In the genomic region with DNA sequence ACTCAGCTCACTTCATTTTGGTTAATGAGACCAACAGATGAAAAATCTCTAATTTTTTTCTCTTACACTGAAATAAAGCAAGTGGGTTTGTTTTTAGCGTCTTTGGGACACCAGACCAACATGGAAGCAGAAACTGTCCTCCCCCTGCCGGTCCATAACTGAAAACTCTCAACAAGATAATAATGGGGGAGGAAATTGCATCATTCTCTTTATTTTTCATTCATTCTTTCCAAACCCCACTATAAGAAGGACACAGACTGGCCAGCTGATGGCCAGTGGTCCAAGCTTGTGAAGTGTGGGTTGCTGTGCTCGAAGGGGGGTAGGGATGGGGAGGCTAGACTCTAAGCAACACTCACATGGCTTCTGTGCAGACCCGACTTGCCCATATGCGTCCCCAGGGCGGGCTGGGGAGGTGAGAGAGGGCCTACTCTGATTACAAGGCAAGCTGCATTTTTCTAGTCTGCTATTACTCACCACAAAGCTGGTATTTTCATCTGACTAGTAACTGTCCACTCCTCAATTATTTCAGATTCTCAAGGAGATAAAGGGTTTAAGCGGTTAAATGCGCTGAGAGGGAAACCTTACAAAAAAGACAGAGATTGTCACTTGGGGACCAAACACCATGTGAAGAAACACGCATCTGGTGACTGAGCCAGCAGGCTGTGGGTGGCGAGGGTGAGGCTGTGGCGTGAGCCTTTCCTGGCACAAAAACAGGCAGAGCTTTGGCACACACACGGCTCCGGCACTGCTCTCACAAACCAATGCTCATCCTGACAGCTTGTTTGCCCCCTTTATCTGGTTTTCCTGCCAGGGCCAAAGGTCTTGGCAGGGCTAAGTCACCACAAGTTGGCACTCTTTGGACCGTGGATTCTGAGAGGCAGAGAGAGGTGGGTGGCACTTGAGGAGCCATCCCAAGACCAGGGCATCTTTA, we compare ENCODE assay signal across 15 cellular contexts. TPM values are rescaled to one million over a fixed set of nuclear protein-coding genes. Genes with fewer than 3 reads are reported as not detected.
DNase-seq lines count a peak whose midpoint lies in the region; TF ChIP-seq lines count a peak whose summit lies in the region.
"Had no signal": no experiment of that assay in that cellular context is flagged by ENCODE, and none has a peak within 500 bp of the region (broad histone marks: within the 10 kb centered on the region; RNA-seq: fewer than 3 reads in every experiment).

No MANE protein-coding gene starts in this region.

- DNase-seq in activated CD4-positive, alpha-beta memory T cell treated with anti-CD3 and anti-CD28 coated beads for 36 hours, result no peak
- DNase-seq in activated CD4-positive, alpha-beta memory T cell treated with anti-CD3 and anti-CD28 coated beads, Interleukin-2, amount 10 ng/mL, durations not matched to agents 7 days and 5 days, result no peak
- DNase-seq in anterior cingulate cortex (lab: John Stamatoyannopoulos, UW), result peak in 43 of 58 donors; percentile 6 to 64 (median 32)
- peak; percentile 56 for DNase-seq in medulla oblongata (ENCODE audit: extremely low spot score)
- DNase-seq in substantia nigra (lab: John Stamatoyannopoulos, UW), result peak in 23 of 49 donors; percentile 6 to 57 (median 21)
- no peak for DNase-seq in SIG-M5 treated with dmso at 0.1 percent for 504 hours (lab: John Stamatoyannopoulos, UW; ENCODE audit: unreplicated experiment)
- no peak for DNase-seq in activated CD4-positive, CD25-positive, alpha-beta regulatory T cell treated with anti-CD3 and anti-CD28 coated beads, Interleukin-2, amount 50 U/mL, for 72 hours
- no peak for DNase-seq in right atrium auricular region (ENCODE audit: low spot score)
- DNase-seq: activated CD4-positive, alpha-beta T cell treated with anti-CD3 and anti-CD28 coated beads, Interleukin-2, amount 10 ng/mL, durations not matched to agents 7 days and 5 days; activated gamma-delta T cell; central memory CD4-positive, alpha-beta T cell; left ventricle myocardium inferior; NCI-H1436 treated with DMSO at 0.1 percent for 48 hours; NCI-H524 treated with DMSO at 0.1 percent for 48 hours had no signal

- H3K9me3 Mint-ChIP-seq in activated CD4-positive, alpha-beta memory T cell treated with anti-CD3 and anti-CD28 coated beads for 36 hours, result no peaks in the 10 kb centered on the region
- no peaks in the 10 kb centered on the region for H3K9me3 Mint-ChIP-seq in activated CD4-positive, alpha-beta memory T cell treated with anti-CD3 and anti-CD28 coated beads, Interleukin-2, amount 10 ng/mL, durations not matched to agents 7 days and 5 days
- H3K9me3 Mint-ChIP-seq: activated CD4-positive, alpha-beta T cell treated with anti-CD3 and anti-CD28 coated beads, Interleukin-2, amount 10 ng/mL, durations not matched to agents 7 days and 5 days had no signal

- H3K36me3 Mint-ChIP-seq in activated CD4-positive, alpha-beta memory T cell treated with anti-CD3 and anti-CD28 coated beads for 36 hours, result peaks cover 57% of the 10 kb centered on the region
- peaks cover 83% of the 10 kb centered on the region for H3K36me3 Mint-ChIP-seq in activated CD4-positive, alpha-beta memory T cell treated with anti-CD3 and anti-CD28 coated beads, Interleukin-2, amount 10 ng/mL, durations not matched to agents 7 days and 5 days (ENCODE audit: low read depth)

- H3K4me3 ChIP-seq in right atrium auricular region, result no peak overlapping the region
- H3K4me3 ChIP-seq: hepatocyte, left ventricle myocardium inferior had no signal

- peaks cover 0 to 15% of the 10 kb centered on the region in 2 donors for H3K4me1 ChIP-seq in right atrium auricular region

- H3K27me3 Mint-ChIP-seq in activated CD4-positive, alpha-beta memory T cell treated with anti-CD3 and anti-CD28 coated beads for 36 hours, result no peaks in the 10 kb centered on the region
- no peaks in the 10 kb centered on the region for H3K27me3 Mint-ChIP-seq in activated CD4-positive, alpha-beta memory T cell treated with anti-CD3 and anti-CD28 coated beads, Interleukin-2, amount 10 ng/mL, durations not matched to agents 7 days and 5 days
- H3K27me3 Mint-ChIP-seq: activated CD4-positive, alpha-beta T cell treated with anti-CD3 and anti-CD28 coated beads, Interleukin-2, amount 10 ng/mL, durations not matched to agents 7 days and 5 days had no signal

- H3K27ac Mint-ChIP-seq in activated CD4-positive, alpha-beta memory T cell treated with anti-CD3 and anti-CD28 coated beads for 36 hours, result peak overlapping the region; percentile 42
- H3K27ac Mint-ChIP-seq in activated CD4-positive, alpha-beta memory T cell treated with anti-CD3 and anti-CD28 coated beads, Interleukin-2, amount 10 ng/mL, durations not matched to agents 7 days and 5 days, result no peak overlapping the region

- CTCF ChIA-PET in activated CD4-positive, alpha-beta memory T cell treated with anti-CD3 and anti-CD28 coated beads for 36 hours (lab: Charles Lee), result no interaction called here
- CTCF ChIA-PET in activated CD4-positive, alpha-beta memory T cell treated with anti-CD3 and anti-CD28 coated beads, Interleukin-2, amount 10 ng/mL, durations not matched to agents 7 days and 5 days (lab: Charles Lee), result interaction anchor here (1.6 kb wide), 1 partner anchor 8 kb away, joined by 3 read pairs; no protein-coding TSS in a partner anchor

- H3K27ac ChIP-seq in substantia nigra (ENCODE audit: low read depth, low read length, poor library complexity, severe bottlenecking), result peak overlapping the region; percentile 43
- peak overlapping the region in 1 of 2 donors; percentile 42 for H3K27ac ChIP-seq in right atrium auricular region
- H3K27ac ChIP-seq: hepatocyte, left ventricle myocardium inferior had no signal

- H3K4me1 Mint-ChIP-seq in activated CD4-positive, alpha-beta memory T cell treated with anti-CD3 and anti-CD28 coated beads for 36 hours (ENCODE audit: low read depth), result peaks cover 1% of the 10 kb centered on the region
- no peaks in the 10 kb centered on the region for H3K4me1 Mint-ChIP-seq in activated CD4-positive, alpha-beta memory T cell treated with anti-CD3 and anti-CD28 coated beads, Interleukin-2, amount 10 ng/mL, durations not matched to agents 7 days and 5 days
- H3K4me1 Mint-ChIP-seq: activated CD4-positive, alpha-beta T cell treated with anti-CD3 and anti-CD28 coated beads, Interleukin-2, amount 10 ng/mL, durations not matched to agents 7 days and 5 days had no signal

- H3K4me3 Mint-ChIP-seq in activated CD4-positive, alpha-beta memory T cell treated with anti-CD3 and anti-CD28 coated beads for 36 hours, result no peak overlapping the region
- H3K4me3 Mint-ChIP-seq in activated CD4-positive, alpha-beta memory T cell treated with anti-CD3 and anti-CD28 coated beads, Interleukin-2, amount 10 ng/mL, durations not matched to agents 7 days and 5 days, result no peak overlapping the region
- H3K4me3 Mint-ChIP-seq: activated CD4-positive, alpha-beta T cell treated with anti-CD3 and anti-CD28 coated beads, Interleukin-2, amount 10 ng/mL, durations not matched to agents 7 days and 5 days had no signal

- TF ChIP-seq CTCF in right atrium auricular region (IDR thresholded peaks at IDR 0.05), result no peak

- no peaks in the 10 kb centered on the region for H3K9me3 ChIP-seq in right atrium auricular region
- H3K9me3 ChIP-seq: left ventricle myocardium inferior had no signal

- H3K27me3 ChIP-seq in right atrium auricular region, result no peaks in the 10 kb centered on the region
- H3K27me3 ChIP-seq: hepatocyte had no signal

- H3K36me3 ChIP-seq in right atrium auricular region, result peaks cover 64% of the 10 kb centered on the region

- intact Hi-C loops in activated CD4-positive, alpha-beta memory T cell treated with anti-CD3 and anti-CD28 coated beads for 36 hours (cut with micrococcal nuclease), result no loop called here

- POLR2A ChIA-PET in activated CD4-positive, alpha-beta memory T cell treated with anti-CD3 and anti-CD28 coated beads for 36 hours (lab: Charles Lee), result no interaction called here
- POLR2A ChIA-PET in activated CD4-positive, alpha-beta memory T cell treated with anti-CD3 and anti-CD28 coated beads, Interleukin-2, amount 10 ng/mL, durations not matched to agents 7 days and 5 days (lab: Charles Lee), result interaction anchor here (1.0 to 1.4 kb wide), 2 partner anchors 8 kb away, joined by 4 read pairs; no protein-coding TSS in a partner anchor

RNA-seq across cellular contexts. Expression of gene MARF1, which starts 38.2 kb away (rescaled TPM):
- total RNA-seq in activated CD4-positive, alpha-beta memory T cell treated with anti-CD3 and anti-CD28 coated beads for 36 hours, result 10 to 100 TPM; 61.9 to 62.6 TPM
- total RNA-seq in activated CD4-positive, alpha-beta memory T cell treated with anti-CD3 and anti-CD28 coated beads, Interleukin-2, amount 10 ng/mL, durations not matched to agents 7 days and 5 days, result 10 to 100 TPM; 85.4 to 85.5 TPM
- 10 to 100 TPM; 17.1 to 24.8 TPM for total RNA-seq in right atrium auricular region

RNA-seq across cellular contexts. Expression of gene NDE1, which starts 45.3 kb away (rescaled TPM):
- 100 to 1,000 TPM; 117 to 119 TPM for total RNA-seq in activated CD4-positive, alpha-beta memory T cell treated with anti-CD3 and anti-CD28 coated beads for 36 hours
- 100 to 1,000 TPM; 115 to 133 TPM for total RNA-seq in activated CD4-positive, alpha-beta memory T cell treated with anti-CD3 and anti-CD28 coated beads, Interleukin-2, amount 10 ng/mL, durations not matched to agents 7 days and 5 days
- total RNA-seq in right atrium auricular region, result 10 to 100 TPM; 12.5 to 18.6 TPM

Comparison
In these comparisons a context has a peak if more than half of its experiments do, and no peak if none do; other contexts are left out.
1. DNase-seq: peak in anterior cingulate cortex (43 of 58) and medulla oblongata (single experiment); none in activated CD4-positive, alpha-beta memory T cell treated with anti-CD3 and anti-CD28 coated beads for 36 hours (single experiment), activated CD4-positive, alpha-beta memory T cell treated with anti-CD3 and anti-CD28 coated beads, Interleukin-2, amount 10 ng/mL, durations not matched to agents 7 days and 5 days (single experiment), SIG-M5 treated with dmso at 0.1 percent for 504 hours (single experiment), activated CD4-positive, CD25-positive, alpha-beta regulatory T cell treated with anti-CD3 and anti-CD28 coated beads, Interleukin-2, amount 50 U/mL, for 72 hours (single experiment) and right atrium auricular region (single experiment).
2. RNA of gene NDE1, which starts 45.3 kb away (total RNA-seq): 115 to 133 TPM in activated CD4-positive, alpha-beta memory T cell treated with anti-CD3 and anti-CD28 coated beads, Interleukin-2, amount 10 ng/mL, durations not matched to agents 7 days and 5 days and 117 to 119 TPM in activated CD4-positive, alpha-beta memory T cell treated with anti-CD3 and anti-CD28 coated beads for 36 hours; 12.5 to 18.6 TPM in right atrium auricular region; every median in the first group is over 4 times any median in the second.